Comparison of ENCODE assay signal across 19 cellular contexts in genomic region chr11:57073121-57073520, GRCh38.
DNase-seq lines count a peak whose midpoint lies in the region; ATAC-seq and TF ChIP-seq lines count a peak whose summit lies in the region.
"Had no signal": no experiment of that assay in that cellular context is flagged by ENCODE, and none has a peak within 500 bp of the region (broad histone marks: within the 10 kb centered on the region; RNA-seq: fewer than 3 reads in every experiment).

No MANE protein-coding gene starts in this region.

- no peaks in the 10 kb centered on the region for H3K4me1 ChIP-seq in mesenchymal stem cell (ENCODE audit: control insufficient read depth, insufficient read depth, low read depth, low read length)
- H3K4me1 ChIP-seq: colonic mucosa had no signal

- H3K36me3 Mint-ChIP-seq in chondrocyte (ENCODE audit: low read depth): no peaks in the 10 kb centered on the region

- no peak overlapping the region for H3K14ac ChIP-seq in mesenchymal stem cell (ENCODE audit: low read length in 2 of 2)

- H3K4me3 ChIP-seq in mesenchymal stem cell (ENCODE audit: insufficient read depth in 1 of 2, low read depth in 1 of 2, low read length in 2 of 2): no peak overlapping the region
- H3K4me3 ChIP-seq: colonic mucosa, right atrium auricular region, upper lobe of right lung had no signal

- no peak overlapping the region for H3K18ac ChIP-seq in mesenchymal stem cell (ENCODE audit: low read depth in 1 of 2, low read length in 2 of 2)

- in situ Hi-C loops in ACHN (cut with HindIII; ENCODE audit: low pct_ligation_motif_present, low pct_unique_long_range_greater_than_20kb, low sequenced_read_pairs): no loop called here

- no peaks in the 10 kb centered on the region for H3K27me3 Mint-ChIP-seq in chondrocyte (ENCODE audit: low read depth)

- 95% methylated on average over 2 of the region's 3 CpGs for WGBS in mesenchymal stem cell

- no peak overlapping the region for H4K91ac ChIP-seq in mesenchymal stem cell (ENCODE audit: low read length)

- no peak overlapping the region for H2AFZ ChIP-seq in mesenchymal stem cell (ENCODE audit: low read depth, low read length)

- no peaks in the 10 kb centered on the region for H3K79me1 ChIP-seq in mesenchymal stem cell (replicated peaks; ENCODE audit: low read length, poor library complexity, severe bottlenecking)

- H3K9me3 Mint-ChIP-seq in chondrocyte (ENCODE audit: low read depth): peaks cover 3% of the 10 kb centered on the region

- H3K27ac Mint-ChIP-seq in chondrocyte (ENCODE audit: unreplicated experiment): peak overlapping the region; percentile 71

- H2BK5ac ChIP-seq in mesenchymal stem cell (ENCODE audit: low read depth, low read length, poor library complexity, severe bottlenecking): no peak overlapping the region

- H3K4me2 ChIP-seq in mesenchymal stem cell (ENCODE audit: low read length, poor library complexity, severe bottlenecking): no peak overlapping the region

- H2BK12ac ChIP-seq in mesenchymal stem cell (ENCODE audit: low read length in 2 of 2): no peak overlapping the region

- H2BK120ac ChIP-seq in mesenchymal stem cell (ENCODE audit: low read depth, low read length): no peak overlapping the region

- no peaks in the 10 kb centered on the region for H3K9me3 ChIP-seq in mesenchymal stem cell (ENCODE audit: control insufficient read depth, low read length)
- H3K9me3 ChIP-seq: colonic mucosa, right atrium auricular region, upper lobe of right lung had no signal

- H2AK5ac ChIP-seq in mesenchymal stem cell (ENCODE audit: low read length, severe bottlenecking): peak overlapping the region; percentile 3

- no peak overlapping the region for H3K4me3 Mint-ChIP-seq in chondrocyte (ENCODE audit: unreplicated experiment)

- H3K27me3 ChIP-seq in mesenchymal stem cell (ENCODE audit: control insufficient read depth in 1 of 2, insufficient read depth in 1 of 2, low read length in 2 of 2): no peaks in the 10 kb centered on the region
- H3K27me3 ChIP-seq: colonic mucosa, right atrium auricular region, upper lobe of right lung had no signal

- H3K4me1 Mint-ChIP-seq in chondrocyte (ENCODE audit: low read depth): peaks cover 44% of the 10 kb centered on the region

- no peak overlapping the region for H3K9ac ChIP-seq in mesenchymal stem cell (ENCODE audit: low read length)

- H4K8ac ChIP-seq in mesenchymal stem cell (ENCODE audit: low read length): no peak overlapping the region

- no peak for TF ChIP-seq CTCF in chondrocyte (IDR thresholded peaks at IDR 0.05)

- H2BK15ac ChIP-seq in mesenchymal stem cell (ENCODE audit: low read depth, poor library complexity, severe bottlenecking): no peak overlapping the region

- DNase-seq in ACHN (peak; percentile 1), M059J (ENCODE audit: low read depth) (peak; percentile 32), chondrocyte (ENCODE audit: low spot score) (no peak), mesenchymal stem cell (peak; percentile 12), NOMO-1 (lab: John Stamatoyannopoulos, UW; ENCODE audit: unreplicated experiment in 2 of 2) (no peak), AML-193 (lab: John Stamatoyannopoulos, UW) (no peak)
- no peak for DNase-seq in stimulated activated CD4-positive, alpha-beta T cell treated with anti-CD3 and anti-CD28 coated beads, Interleukin-1b, Interleukin-23, amount 100 ng/mL, for 48 hours
- DNase-seq: activated CD4-positive, alpha-beta T cell treated with anti-CD3 and anti-CD28 coated beads for 4 hours; activated gamma-delta T cell; colonic mucosa; H7; Karpas-422; left ventricle myocardium superior; NCI-H748 treated with DMSO at 0.1 percent for 48 hours; nucleus accumbens; stimulated activated naive CD4-positive, alpha-beta T cell treated with Interleukin-2 at 50 U/mL for 16 hours; upper lobe of right lung had no signal

- ATAC-seq in HG03045 (IDR thresholded peaks at IDR 0.05; ENCODE audit: unreplicated experiment): no peak

- H3K27ac ChIP-seq in mesenchymal stem cell (ENCODE audit: low read length, poor library complexity, severe bottlenecking): peak overlapping the region; percentile 20
- H3K27ac ChIP-seq: colonic mucosa had no signal

- H3K36me3 ChIP-seq in mesenchymal stem cell (ENCODE audit: control insufficient read depth in 1 of 2, insufficient read depth in 2 of 2, low read depth in 1 of 2, low read length in 2 of 2): no peaks in the 10 kb centered on the region
- H3K36me3 ChIP-seq: colonic mucosa, right atrium auricular region, upper lobe of right lung had no signal

- H3K23ac ChIP-seq in mesenchymal stem cell (ENCODE audit: low read length in 2 of 2): no peak overlapping the region

- H3K4ac ChIP-seq in mesenchymal stem cell (ENCODE audit: low read depth in 1 of 2, low read length in 2 of 2): no peak overlapping the region

Comparison
In these comparisons a context has a peak if more than half of its experiments do, and no peak if none do; other contexts are left out.
1. DNase-seq: peak in ACHN (single experiment), M059J (single experiment) and mesenchymal stem cell (single experiment); none in chondrocyte (single experiment), NOMO-1 (0 of 2), AML-193 (0 of 2) and stimulated activated CD4-positive, alpha-beta T cell treated with anti-CD3 and anti-CD28 coated beads, Interleukin-1b, Interleukin-23, amount 100 ng/mL, for 48 hours (single experiment).